Comparison of ENCODE assay signal across 8 cellular contexts in genomic region chr19:56314584-56315075, GRCh38. TPM values are rescaled to one million over a fixed set of nuclear protein-coding genes. Genes with fewer than 3 reads are reported as not detected.
DNase-seq lines count a peak whose midpoint lies in the region; ATAC-seq and TF ChIP-seq lines count a peak whose summit lies in the region.

Gene ZSCAN5A (minus strand): TSS chr19:56314839. CDS start chr19:56225046, 89,793 bp downstream.

- H3K27me3 Mint-ChIP-seq in activated T-cell treated with anti-CD3 and anti-CD28 coated beads, Interleukin-2, amount 50 U/mL, for 24 hours, result no peaks in the 10 kb centered on the region

- no peaks in the 10 kb centered on the region for H3K9me3 ChIP-seq in mucosa of rectum (ENCODE audit: control insufficient read depth in 2 of 2, low read length in 2 of 2)

- H3K27ac Mint-ChIP-seq in activated T-cell treated with anti-CD3 and anti-CD28 coated beads, Interleukin-2, amount 50 U/mL, for 24 hours, result peak within 1 kb of the TSS; percentile 100

- ATAC-seq in GM21737 (IDR thresholded peaks at IDR 0.05; ENCODE audit: unreplicated experiment), result peak; percentile 68

- peak within 1 kb of the TSS; percentile 97 to 99 for H3K4me3 ChIP-seq in mucosa of rectum (ENCODE audit: low read length in 2 of 2)

- H3K27ac ChIP-seq in mucosa of rectum (ENCODE audit: low read depth in 2 of 2, low read length in 2 of 2), result peak within 1 kb of the TSS; percentile 99

- peaks cover 42% of the 10 kb centered on the region for H3K36me3 Mint-ChIP-seq in activated T-cell treated with anti-CD3 and anti-CD28 coated beads, Interleukin-2, amount 50 U/mL, for 24 hours (ENCODE audit: low read depth)

- peak within 1 kb of the TSS; percentile 82 for H3K4me3 Mint-ChIP-seq in activated T-cell treated with anti-CD3 and anti-CD28 coated beads, Interleukin-2, amount 50 U/mL, for 24 hours

- H3K9ac ChIP-seq in mucosa of rectum (ENCODE audit: low read depth in 1 of 2, low read length in 2 of 2), result peak within 1 kb of the TSS; percentile 94 to 97

- H3K36me3 ChIP-seq in mucosa of rectum (ENCODE audit: control insufficient read depth in 2 of 2, insufficient read depth in 2 of 2, low read length in 2 of 2), result peaks cover 6% of the 10 kb centered on the region in 2 donors

- H3K27me3 ChIP-seq in mucosa of rectum (ENCODE audit: control insufficient read depth in 2 of 2, insufficient read depth in 2 of 2, low read length in 2 of 2), result no peaks in the 10 kb centered on the region

- peaks cover 5% of the 10 kb centered on the region for H3K9me3 Mint-ChIP-seq in activated T-cell treated with anti-CD3 and anti-CD28 coated beads, Interleukin-2, amount 50 U/mL, for 24 hours

- peak; percentile 69 for TF ChIP-seq POLR2A in erythroblast (IDR thresholded peaks at IDR 0.05; ENCODE audit: low read length)

- peaks cover 29% of the 10 kb centered on the region for H3K4me1 Mint-ChIP-seq in activated T-cell treated with anti-CD3 and anti-CD28 coated beads, Interleukin-2, amount 50 U/mL, for 24 hours (ENCODE audit: low read depth)

- H3K4me1 ChIP-seq in mucosa of rectum (ENCODE audit: control insufficient read depth in 2 of 2, insufficient read depth in 2 of 2, low read length in 2 of 2), result peaks cover 9 to 10% of the 10 kb centered on the region in 2 donors

- peak; percentile 96 for DNase-seq in DMS79 (lab: John Stamatoyannopoulos, UW)
- DNase-seq in KG1 (lab: John Stamatoyannopoulos, UW), result peak; percentile 98
- peak; percentile 99 for DNase-seq in activated T-cell treated with anti-CD3 and anti-CD28 coated beads, Interleukin-2, amount 50 U/mL, for 24 hours
- peak; percentile 98 to 99 for DNase-seq in erythroblast (lab: John Stamatoyannopoulos, UW)
- peak; percentile 97 for DNase-seq in stimulated activated CD8-positive, alpha-beta memory T cell treated with anti-CD3 and anti-CD28 coated beads, Interleukin-4, amount 100 ng/mL, for 4 hours (ENCODE audit: low read depth in 2 of 2, low spot score in 1 of 2)

TF ChIP-seq in PFSK-1, 5 proteins besides CTCF, POLR2A, EP300 and RAD21:
- no peak for TF ChIP-seq REST (IDR thresholded peaks at IDR 0.05; ENCODE audit: insufficient read depth in 1 of 2, low read depth in 2 of 2, low read length in 2 of 2)
- peak; percentile 81 for TF ChIP-seq POLR2AphosphoS5 (IDR thresholded peaks at IDR 0.05; ENCODE audit: low read depth, low read length)
- peak; percentile 27; the same call in 1 of the 2 replicates for TF ChIP-seq TAF1 (IDR thresholded peaks at IDR 0.05; ENCODE audit: borderline replicate concordance, insufficient read depth, low read length)
- TF ChIP-seq FOXP2 (optimal IDR thresholded peaks at IDR 0.05; ENCODE audit: borderline replicate concordance, extremely low read depth, extremely low read length, insufficient read depth), result peak; percentile 71
- peak; percentile 75; the same call in 1 of the 2 replicates for TF ChIP-seq SIN3A (IDR thresholded peaks at IDR 0.05; ENCODE audit: borderline replicate concordance, insufficient read depth, low read length)

RNA-seq across cellular contexts. Expression of gene ZSCAN5A, which starts in this region (rescaled TPM):
- 5.6 TPM for polyA plus RNA-seq in PFSK-1 (2012; ENCODE audit: insufficient read length, low read depth)

Comparison
In these comparisons a context has a peak if more than half of its experiments do, and no peak if none do; other contexts are left out.
1. Peak in every context shown above with its lines: DNase-seq, ATAC-seq, H3K4me3 ChIP-seq and H3K27ac ChIP-seq.